ENCODE assay signal across 16 cellular contexts in the genomic region with DNA sequence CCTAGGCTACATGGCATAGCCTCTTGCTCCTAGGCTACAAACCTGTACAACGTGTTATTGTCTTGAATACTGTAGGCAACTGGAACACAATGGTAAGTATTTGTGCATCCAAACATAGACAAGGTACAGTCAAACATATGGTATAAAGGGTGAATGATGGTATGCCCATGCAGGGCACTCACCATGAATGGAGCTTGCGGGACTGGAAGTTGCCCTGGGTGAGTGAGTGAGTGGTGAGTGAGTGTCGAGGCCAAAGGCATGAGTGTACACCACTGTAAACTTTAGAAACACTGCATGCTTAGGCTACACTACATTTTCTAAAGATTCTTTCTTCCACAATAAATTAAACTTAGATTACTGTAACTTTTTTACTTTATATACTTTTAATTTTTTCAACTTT.
DNase-seq lines count a peak whose midpoint lies in the region; ATAC-seq and TF ChIP-seq lines count a peak whose summit lies in the region.
"Had no signal": no experiment of that assay in that cellular context is flagged by ENCODE, and none has a peak within 500 bp of the region (broad histone marks: within the 10 kb centered on the region; RNA-seq: fewer than 3 reads in every experiment).

No MANE protein-coding gene starts in this region.

- no peaks in the 10 kb centered on the region for H3F3A ChIP-seq in SK-N-SH (replicated peaks; ENCODE audit: insufficient read depth)

- 95% methylated on average over 3 of the region's 3 CpGs for whole genome bisulfite sequencing in SK-N-SH (ENCODE audit: low lambda C conversion rate)
- WGBS in upper lobe of left lung, 2 donors = 96 to 97% methylated on average over 3 of the region's 3 CpGs
- 95 to 97% (median 96%) methylated on average over 3 of the region's 3 CpGs for WGBS in ovary, 3 donors

- TF ChIP-seq RAD21 in SK-N-SH (IDR thresholded peaks at IDR 0.05; ENCODE audit: low read length) = no peak

- no peaks in the 10 kb centered on the region for H3K9me3 Mint-ChIP-seq in WTC11
- H3K9me3 Mint-ChIP-seq: CD4-positive, CD25-positive, alpha-beta regulatory T cell; GM23338 had no signal

- no peak overlapping the region for H3K4me3 Mint-ChIP-seq in WTC11
- H3K4me3 Mint-ChIP-seq: CD4-positive, CD25-positive, alpha-beta regulatory T cell; GM23338 had no signal

- peaks cover 0 to 6% of the 10 kb centered on the region in 2 experiments; a peak in 1 of 4 replicates for H3K4me1 ChIP-seq in SK-N-SH (ENCODE audit: control insufficient read depth in 1 of 2, insufficient read depth in 2 of 2, low read depth in 1 of 2, low read length in 1 of 2)
- peaks cover 0 to 26% (median 5%) of the 10 kb centered on the region in 4 donors for H3K4me1 ChIP-seq in upper lobe of left lung
- peaks cover 7% of the 10 kb centered on the region for H3K4me1 ChIP-seq in ovary (ENCODE audit: insufficient read depth)

- H3K36me3 ChIP-seq in SK-N-SH (replicated peaks in 1 of 2; ENCODE audit: control insufficient read depth in 1 of 2, insufficient read depth in 2 of 2, low read length in 1 of 2) = no peaks in the 10 kb centered on the region
- H3K36me3 ChIP-seq in upper lobe of left lung = no peaks in the 10 kb centered on the region
- no peaks in the 10 kb centered on the region for H3K36me3 ChIP-seq in ovary
- H3K36me3 ChIP-seq: BLaER1 treated with 17β-estradiol and CSF1 and Interleukin-3, amounts not matched to agents 10 nM and 100 nM had no signal

- H3K27me3 ChIP-seq in SK-N-SH (ENCODE audit: insufficient read depth) (no peaks in the 10 kb centered on the region), upper lobe of left lung (no peaks in the 10 kb centered on the region), ovary (no peaks in the 10 kb centered on the region)
- H3K27me3 ChIP-seq: BLaER1 treated with 17β-estradiol and CSF1 and Interleukin-3, amounts not matched to agents 10 nM and 100 nM had no signal

- no peaks in the 10 kb centered on the region for H3K27me3 Mint-ChIP-seq in WTC11 (ENCODE audit: low read depth)
- H3K27me3 Mint-ChIP-seq: CD4-positive, CD25-positive, alpha-beta regulatory T cell had no signal

- no peak overlapping the region for H2AFZ ChIP-seq in SK-N-SH (ENCODE audit: low read depth)
- H2AFZ ChIP-seq: GM23338 had no signal

- H3K27ac ChIP-seq in SK-N-SH (ENCODE audit: low read depth in 2 of 2, low read length in 1 of 2) (no peak overlapping the region), upper lobe of left lung (no peak overlapping the region), ovary (no peak overlapping the region)
- H3K27ac ChIP-seq: 22Rv1; BLaER1 treated with 17β-estradiol and CSF1 and Interleukin-3, amounts not matched to agents 10 nM and 100 nM had no signal

- H3K27ac Mint-ChIP-seq in WTC11 = peak overlapping the region; percentile 66; the same call in 1 of the 2 replicates
- H3K27ac Mint-ChIP-seq: CD4-positive, CD25-positive, alpha-beta regulatory T cell; GM23338 had no signal

- H3K4me2 ChIP-seq in SK-N-SH = no peak overlapping the region
- H3K4me2 ChIP-seq: GM23338 had no signal

- H3K9me2 ChIP-seq in SK-N-SH = no peaks in the 10 kb centered on the region

- H3K9me3 ChIP-seq in SK-N-SH = no peaks in the 10 kb centered on the region
- H3K9me3 ChIP-seq in upper lobe of left lung = no peaks in the 10 kb centered on the region
- no peaks in the 10 kb centered on the region for H3K9me3 ChIP-seq in ovary
- H3K9me3 ChIP-seq: BLaER1 treated with 17β-estradiol and CSF1 and Interleukin-3, amounts not matched to agents 10 nM and 100 nM had no signal

- no peaks in the 10 kb centered on the region for H3K36me3 Mint-ChIP-seq in WTC11
- H3K36me3 Mint-ChIP-seq: CD4-positive, CD25-positive, alpha-beta regulatory T cell had no signal

- peaks cover 15% of the 10 kb centered on the region for H4K20me1 ChIP-seq in SK-N-SH (ENCODE audit: insufficient read depth)

- intact Hi-C loops in ovary (cut with DNase I) = no loop called here

- CTCF ChIA-PET in SK-N-SH (lab: Yijun Ruan, JAX) (interaction anchor here (0.8 to 0.9 kb wide), 2 partner anchors 11 to 75 kb away, joined by 3 to 4 read pairs; no protein-coding TSS in a partner anchor), WTC11 (lab: Charles Lee) (interaction anchor here (0.8 kb wide), 1 partner anchor 11 kb away, joined by 3 read pairs; no protein-coding TSS in a partner anchor)

- peaks cover 42% of the 10 kb centered on the region for H3K79me2 ChIP-seq in SK-N-SH (ENCODE audit: insufficient read depth)

- TF ChIP-seq EP300 in SK-N-SH (IDR thresholded peaks at IDR 0.05; ENCODE audit: borderline replicate concordance in 1 of 2, low read depth in 1 of 2, low read length in 1 of 2) (no peak), upper lobe of left lung (IDR thresholded peaks at IDR 0.05) (no peak), ovary (IDR thresholded peaks at IDR 0.05) (no peak)

- ATAC-seq in SK-N-SH treated with all-trans-retinoic acid at 6 μM for 48 hours (no peak), WTC11 (no peak), upper lobe of left lung (ENCODE audit: low FRiP score in 2 of 2) (no peak)
- ATAC-seq: GM23338 had no signal

- no peak for TF ChIP-seq POLR2A in upper lobe of left lung (IDR thresholded peaks at IDR 0.05)
- no peak for TF ChIP-seq POLR2A in ovary (IDR thresholded peaks at IDR 0.05)

- no peak for DNase-seq in SK-N-SH
- no peak for DNase-seq in WTC11 (ENCODE audit: low spot score)
- DNase-seq in islet precursor cell = peak; percentile 9
- no peak for DNase-seq in NK-92 treated with Interleukin-12 subunit alpha and Interleukin-12 subunit beta, amount 100 ng/mL, for 24 hours (lab: John Stamatoyannopoulos, UW)
- DNase-seq in upper lobe of left lung = no peak
- DNase-seq in ovary = no peak
- DNase-seq in activated gamma-delta T cell treated with Interleukin-2 at 50 U/mL for 16 hours = no peak
- DNase-seq: Calu3; CD4-positive, CD25-positive, alpha-beta regulatory T cell; DMS 273 treated with DMSO at 0.1 percent for 48 hours; H7 had no signal

- H3K9ac ChIP-seq in SK-N-SH = no peak overlapping the region
- H3K9ac ChIP-seq: BLaER1 treated with 17β-estradiol and CSF1 and Interleukin-3, amounts not matched to agents 10 nM and 100 nM had no signal

- H3K4me3 ChIP-seq in SK-N-SH (ENCODE audit: low read depth in 2 of 2, low read length in 1 of 2) = no peak overlapping the region
- no peak overlapping the region for H3K4me3 ChIP-seq in upper lobe of left lung
- H3K4me3 ChIP-seq in ovary = no peak overlapping the region
- H3K4me3 ChIP-seq: BLaER1 treated with 17β-estradiol and CSF1 and Interleukin-3, amounts not matched to agents 10 nM and 100 nM; GM12878; GM23338 had no signal

- TF ChIP-seq CTCF in SK-N-SH (IDR thresholded peaks at IDR 0.05) = no peak
- TF ChIP-seq CTCF in WTC11 (IDR thresholded peaks at IDR 0.05) = no peak
- no peak for TF ChIP-seq CTCF in upper lobe of left lung (IDR thresholded peaks at IDR 0.05)
- TF ChIP-seq CTCF in ovary (IDR thresholded peaks at IDR 0.05) = no peak

- peaks cover 62% of the 10 kb centered on the region for H3K4me1 Mint-ChIP-seq in WTC11
- H3K4me1 Mint-ChIP-seq: CD4-positive, CD25-positive, alpha-beta regulatory T cell had no signal

- POLR2A ChIA-PET in SK-N-SH (lab: Yijun Ruan, JAX) (no interaction called here), WTC11 (lab: Charles Lee) (no interaction called here)

TF ChIP-seq in SK-N-SH treated with all-trans-retinoic acid at 6 μM for 48 hours, 23 proteins besides CTCF, POLR2A, EP300 and RAD21 (continues in another document):
- TF ChIP-seq ISL1 (CRISPR knock-in tag; IDR thresholded peaks at IDR 0.05) (no peak), ZFP30 (CRISPR knock-in tag; IDR thresholded peaks at IDR 0.05) (no peak), ZNF8 (CRISPR knock-in tag; IDR thresholded peaks at IDR 0.05) (peak; percentile 64)
- TF ChIP-seq, protein P1, sequence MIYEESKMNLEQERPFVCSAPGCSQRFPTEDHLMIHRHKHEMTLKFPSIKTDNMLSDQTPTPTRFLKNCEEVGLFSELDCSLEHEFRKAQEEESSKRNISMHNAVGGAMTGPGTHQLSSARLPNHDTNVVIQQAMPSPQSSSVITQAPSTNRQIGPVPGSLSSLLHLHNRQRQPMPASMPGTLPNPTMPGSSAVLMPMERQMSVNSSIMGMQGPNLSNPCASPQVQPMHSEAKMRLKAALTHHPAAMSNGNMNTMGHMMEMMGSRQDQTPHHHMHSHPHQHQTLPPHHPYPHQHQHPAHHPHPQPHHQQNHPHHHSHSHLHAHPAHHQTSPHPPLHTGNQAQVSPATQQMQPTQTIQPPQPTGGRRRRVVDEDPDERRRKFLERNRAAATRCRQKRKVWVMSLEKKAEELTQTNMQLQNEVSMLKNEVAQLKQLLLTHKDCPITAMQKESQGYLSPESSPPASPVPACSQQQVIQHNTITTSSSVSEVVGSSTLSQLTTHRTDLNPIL (CRISPR knock-in tag; IDR thresholded peaks at IDR 0.05; ENCODE audit: low read depth) = no peak

TF ChIP-seq in SK-N-SH, 30 proteins besides CTCF, POLR2A, EP300 and RAD21:
- TF ChIP-seq POLR2AphosphoS5 (IDR thresholded peaks at IDR 0.05; ENCODE audit: low read depth, low read length) (no peak), MEF2A (IDR thresholded peaks at IDR 0.05; ENCODE audit: borderline replicate concordance, low read depth) (no peak), RCOR1 (IDR thresholded peaks at IDR 0.05; ENCODE audit: low read length) (no peak), TEAD4 (IDR thresholded peaks at IDR 0.05; ENCODE audit: borderline replicate concordance, insufficient read depth) (no peak), YY1 (IDR thresholded peaks at IDR 0.05; ENCODE audit: low read depth) (no peak), TCF12 (IDR thresholded peaks at IDR 0.05) (no peak)
- TF ChIP-seq, protein P2, sequence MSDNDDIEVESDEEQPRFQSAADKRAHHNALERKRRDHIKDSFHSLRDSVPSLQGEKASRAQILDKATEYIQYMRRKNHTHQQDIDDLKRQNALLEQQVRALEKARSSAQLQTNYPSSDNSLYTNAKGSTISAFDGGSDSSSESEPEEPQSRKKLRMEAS (IDR thresholded peaks at IDR 0.05; ENCODE audit: low read depth) = no peak
TF ChIP-seq in SK-N-SH: peak in this region for 0.

TF ChIP-seq in WTC11, 78 proteins besides CTCF, POLR2A, EP300 and RAD21 (continues in another document):
- TF ChIP-seq, protein P3, sequence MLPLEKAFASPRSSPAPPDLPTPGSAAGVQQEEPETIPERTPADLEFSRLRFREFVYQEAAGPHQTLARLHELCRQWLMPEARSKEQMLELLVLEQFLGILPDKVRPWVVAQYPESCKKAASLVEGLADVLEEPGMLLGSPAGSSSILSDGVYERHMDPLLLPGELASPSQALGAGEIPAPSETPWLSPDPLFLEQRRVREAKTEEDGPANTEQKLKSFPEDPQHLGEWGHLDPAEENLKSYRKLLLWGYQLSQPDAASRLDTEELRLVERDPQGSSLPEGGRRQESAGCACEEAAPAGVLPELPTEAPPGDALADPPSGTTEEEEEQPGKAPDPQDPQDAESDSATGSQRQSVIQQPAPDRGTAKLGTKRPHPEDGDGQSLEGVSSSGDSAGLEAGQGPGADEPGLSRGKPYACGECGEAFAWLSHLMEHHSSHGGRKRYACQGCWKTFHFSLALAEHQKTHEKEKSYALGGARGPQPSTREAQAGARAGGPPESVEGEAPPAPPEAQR (CRISPR knock-in tag; IDR thresholded peaks at IDR 0.05) = no peak
- TF ChIP-seq MXD4 (CRISPR knock-in tag; IDR thresholded peaks at IDR 0.05; ENCODE audit: borderline replicate concordance) = no peak
